Comparison of ENCODE assay signal across 23 cellular contexts in the genomic region with DNA sequence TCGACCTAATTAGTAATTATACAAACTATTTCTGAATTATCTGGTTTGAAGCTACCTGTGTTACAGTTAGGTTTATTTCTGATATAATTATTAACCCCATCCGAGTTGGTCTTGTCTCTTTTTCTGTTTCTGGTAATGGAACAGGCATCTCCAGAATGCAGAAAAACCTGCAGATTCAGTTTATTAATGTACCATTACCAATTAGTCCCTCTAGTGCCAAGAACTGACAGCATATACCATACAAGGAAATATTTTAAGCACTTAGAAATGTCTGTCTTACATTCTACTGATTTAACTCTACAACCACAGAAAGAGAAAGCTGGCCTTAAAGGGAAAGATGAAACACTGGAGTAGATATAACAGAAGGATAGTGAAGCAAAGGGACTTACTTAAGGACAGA.
"Had no signal": no experiment of that assay in that cellular context is flagged by ENCODE, and none has a peak within 500 bp of the region (broad histone marks: within the 10 kb centered on the region; RNA-seq: fewer than 3 reads in every experiment).

No MANE protein-coding gene starts in this region.

- H3K27me3 ChIP-seq: body of pancreas had no signal

- H3K4me3 ChIP-seq: body of pancreas had no signal

- H3K27ac ChIP-seq: body of pancreas had no signal

- DNase-seq: activated CD4-positive, alpha-beta T cell treated with anti-CD3 and anti-CD28 coated beads for 48 hours; activated CD4-positive, alpha-beta T cell treated with anti-CD3 and anti-CD28 coated beads, Interleukin-2, amount 50 U/mL, for 4 hours; activated CD4-positive, CD25-positive, alpha-beta regulatory T cell treated with anti-CD3 and anti-CD28 coated beads, Interleukin-2, amount 50 U/mL, for 72 hours; activated CD8-positive, alpha-beta memory T cell treated with anti-CD3 and anti-CD28 coated beads, Interleukin-2, amount 50 U/mL, for 48 hours; activated CD8-positive, alpha-beta T cell treated with anti-CD3 and anti-CD28 coated beads, Interleukin-2, amount 10 ng/mL, durations not matched to agents 7 days and 5 days; activated effector memory CD4-positive, alpha-beta T cell treated with Interleukin-2 at 50 U/mL for 16 hours; activated naive CD4-positive, alpha-beta T cell; activated T-cell treated with anti-CD3 and anti-CD28 coated beads, Interleukin-2, amount 50 U/mL, for 1 hour; aorta; body of pancreas; KG1; MV-4-11; NCI-H1092 treated with DMSO at 0.1 percent for 48 hours; NCI-H1417 treated with DMSO at 0.1 percent for 48 hours; NCI-H1694; NCI-H2081; NCI-H510A treated with DMSO at 0.1 percent for 48 hours; NCI-H69; SIG-M5; T-helper 17 cell; T-helper 9 cell had no signal

- H3K36me3 Mint-ChIP-seq: activated naive CD4-positive, alpha-beta T cell treated with anti-CD3 and anti-CD28 coated beads, Interleukin-2, amount 50 U/mL, for 24 hours; WTC11 had no signal

- H3K27ac Mint-ChIP-seq: activated CD8-positive, alpha-beta T cell treated with anti-CD3 and anti-CD28 coated beads, Interleukin-2, amount 10 ng/mL, durations not matched to agents 7 days and 5 days; activated naive CD4-positive, alpha-beta T cell treated with anti-CD3 and anti-CD28 coated beads, Interleukin-2, amount 50 U/mL, for 24 hours; T-helper 17 cell; WTC11 had no signal

- H3K9me3 ChIP-seq: body of pancreas had no signal

- H3K4me1 ChIP-seq: body of pancreas had no signal

- H3K4me3 Mint-ChIP-seq: activated CD8-positive, alpha-beta T cell treated with anti-CD3 and anti-CD28 coated beads, Interleukin-2, amount 10 ng/mL, durations not matched to agents 7 days and 5 days; activated naive CD4-positive, alpha-beta T cell treated with anti-CD3 and anti-CD28 coated beads, Interleukin-2, amount 50 U/mL, for 24 hours; T-helper 17 cell; WTC11 had no signal

- H3K27me3 Mint-ChIP-seq: activated naive CD4-positive, alpha-beta T cell treated with anti-CD3 and anti-CD28 coated beads, Interleukin-2, amount 50 U/mL, for 24 hours; T-helper 17 cell had no signal

- H3K9me3 Mint-ChIP-seq: activated naive CD4-positive, alpha-beta T cell treated with anti-CD3 and anti-CD28 coated beads, Interleukin-2, amount 50 U/mL, for 24 hours; WTC11 had no signal

- H3K4me1 Mint-ChIP-seq: activated naive CD4-positive, alpha-beta T cell treated with anti-CD3 and anti-CD28 coated beads, Interleukin-2, amount 50 U/mL, for 24 hours; T-helper 17 cell had no signal
